Comparison of ENCODE assay signal across 8 cellular contexts in genomic region chr6:47134476-47135189, GRCh38.
DNase-seq lines count a peak whose midpoint lies in the region; ATAC-seq and TF ChIP-seq lines count a peak whose summit lies in the region.

No MANE protein-coding gene starts in this region.

- ATAC-seq in WTC11 (no peak), GM18505 (IDR thresholded peaks at IDR 0.05; ENCODE audit: unreplicated experiment) (no peak), HG03439 (IDR thresholded peaks at IDR 0.05; ENCODE audit: unreplicated experiment) (no peak), GM18907 (IDR thresholded peaks at IDR 0.05; ENCODE audit: unreplicated experiment) (no peak)

- no peaks in the 10 kb centered on the region for H3K36me3 Mint-ChIP-seq in WTC11

- H3K27ac Mint-ChIP-seq in WTC11: no peak overlapping the region; the same call in 1 of the 2 replicates

- TF ChIP-seq POLR2A in GM18505 (IDR thresholded peaks at IDR 0.05; ENCODE audit: borderline replicate concordance, extremely low read depth, insufficient read depth, insufficient read length): no peak

- no peaks in the 10 kb centered on the region for H3K9me3 Mint-ChIP-seq in WTC11

- TF ChIP-seq CTCF in WTC11 (IDR thresholded peaks at IDR 0.05): no peak

- POLR2A ChIA-PET in WTC11 (lab: Charles Lee): no interaction called here

- peaks cover 54% of the 10 kb centered on the region for H3K4me1 Mint-ChIP-seq in WTC11

- CTCF ChIA-PET in WTC11 (lab: Charles Lee): no interaction called here

- no peak overlapping the region for H3K4me3 Mint-ChIP-seq in WTC11

- DNase-seq in COR-L47 (lab: John Stamatoyannopoulos, UW) (peak; percentile 81), NCI-H1436 treated with DMSO at 0.1 percent for 48 hours (lab: John Stamatoyannopoulos, UW) (peak; percentile 85), WTC11 (ENCODE audit: low spot score) (no peak), kidney tubule cell (ENCODE audit: low spot score) (peak; percentile 92), KG1 (lab: John Stamatoyannopoulos, UW) (no peak)

- H3K27me3 Mint-ChIP-seq in WTC11 (ENCODE audit: low read depth): no peaks in the 10 kb centered on the region

TF ChIP-seq in WTC11, 78 proteins besides CTCF, POLR2A, EP300 and RAD21:
- TF ChIP-seq TEAD1 (CRISPR knock-in tag; IDR thresholded peaks at IDR 0.05) (no peak), GABPB1 (CRISPR knock-in tag; IDR thresholded peaks at IDR 0.05) (peak; percentile 72)
TF ChIP-seq in WTC11: peak in this region for 1.

Comparison
In these comparisons a context has a peak if more than half of its experiments do, and no peak if none do; other contexts are left out.
1. DNase-seq: peak in COR-L47 (single experiment), NCI-H1436 treated with DMSO at 0.1 percent for 48 hours (single experiment) and kidney tubule cell (single experiment); none in WTC11 (single experiment) and KG1 (single experiment).